ENCODE assay signal across 8 cellular contexts in genomic region chr2:101518470-101519172, GRCh38. TPM values are rescaled to one million over a fixed set of nuclear protein-coding genes. Genes with fewer than 3 reads are reported as not detected.
DNase-seq lines count a peak whose midpoint lies in the region; ATAC-seq lines count a peak whose summit lies in the region.

No MANE protein-coding gene starts in this region.

- H3K4me3 Mint-ChIP-seq in activated T-helper 2 cell treated with anti-CD3 and anti-CD28 coated beads, Interferon-gamma antibody, Interleukin-2, Interleukin-4, amounts not matched to agents 10 μg/mL and 5 μg/mL and 100 μg/mL, durations not matched to agents 14 hours and 24 hours and 36 hours (ENCODE audit: low read depth): no peak overlapping the region

- peaks cover 5% of the 10 kb centered on the region for H3K36me3 Mint-ChIP-seq in activated T-helper 2 cell treated with anti-CD3 and anti-CD28 coated beads, Interferon-gamma antibody, Interleukin-2, Interleukin-4, amounts not matched to agents 10 μg/mL and 5 μg/mL and 100 μg/mL, durations not matched to agents 14 hours and 24 hours and 36 hours (ENCODE audit: low read depth)

- ATAC-seq in GM19463 (IDR thresholded peaks at IDR 0.05; ENCODE audit: unreplicated experiment): no peak

- no peak overlapping the region for H3K27ac Mint-ChIP-seq in activated T-helper 2 cell treated with anti-CD3 and anti-CD28 coated beads, Interferon-gamma antibody, Interleukin-2, Interleukin-4, amounts not matched to agents 10 μg/mL and 5 μg/mL and 100 μg/mL, durations not matched to agents 14 hours and 24 hours and 36 hours

- H3K27me3 Mint-ChIP-seq in activated T-helper 2 cell treated with anti-CD3 and anti-CD28 coated beads, Interferon-gamma antibody, Interleukin-2, Interleukin-4, amounts not matched to agents 10 μg/mL and 5 μg/mL and 100 μg/mL, durations not matched to agents 14 hours and 24 hours and 36 hours (ENCODE audit: low read depth): no peaks in the 10 kb centered on the region

- H3K9me3 Mint-ChIP-seq in activated T-helper 2 cell treated with anti-CD3 and anti-CD28 coated beads, Interferon-gamma antibody, Interleukin-2, Interleukin-4, amounts not matched to agents 10 μg/mL and 5 μg/mL and 100 μg/mL, durations not matched to agents 14 hours and 24 hours and 36 hours: peaks cover 24% of the 10 kb centered on the region

- H3K4me1 Mint-ChIP-seq in activated T-helper 2 cell treated with anti-CD3 and anti-CD28 coated beads, Interferon-gamma antibody, Interleukin-2, Interleukin-4, amounts not matched to agents 10 μg/mL and 5 μg/mL and 100 μg/mL, durations not matched to agents 14 hours and 24 hours and 36 hours (ENCODE audit: low read depth): peaks cover 35% of the 10 kb centered on the region

- peak; percentile 70 for DNase-seq in NCI-H82 (lab: John Stamatoyannopoulos, UW)
- DNase-seq in NCI-H82 treated with DMSO at 0.1 percent for 48 hours (lab: John Stamatoyannopoulos, UW; ENCODE audit: unreplicated experiment): no peak
- peak; percentile 21 for DNase-seq in OCI-M1 (lab: John Stamatoyannopoulos, UW)
- DNase-seq in fibroblast of gingiva (ENCODE audit: low read depth): peak; percentile 59
- peak in 43 of 56 donors; percentile 4 to 66 (median 30) for DNase-seq in nucleus accumbens (lab: John Stamatoyannopoulos, UW)
- no peak for DNase-seq in activated T-helper 2 cell treated with anti-CD3 and anti-CD28 coated beads, Interferon-gamma antibody, Interleukin-2, Interleukin-4, amounts not matched to agents 10 μg/mL and 5 μg/mL and 100 μg/mL, durations not matched to agents 14 hours and 24 hours and 36 hours (ENCODE audit: low spot score)
- no peak for DNase-seq in effector CD4-positive, alpha-beta T cell

- intact Hi-C loops in activated T-helper 2 cell treated with anti-CD3 and anti-CD28 coated beads, Interferon-gamma antibody, Interleukin-2, Interleukin-4, amounts not matched to agents 10 μg/mL and 5 μg/mL and 100 μg/mL, durations not matched to agents 14 hours and 24 hours and 36 hours (cut with micrococcal nuclease): loop anchor here (5.0 kb wide), 1 partner anchor 36 kb away; no protein-coding TSS in a partner anchor

RNA-seq across cellular contexts. Expression of gene RFX8, which starts 43.7 kb away (rescaled TPM):
- 1.3 and 1.6 TPM in 2 replicates for total RNA-seq in activated T-helper 2 cell treated with anti-CD3 and anti-CD28 coated beads, Interferon-gamma antibody, Interleukin-2, Interleukin-4, amounts not matched to agents 10 μg/mL and 5 μg/mL and 100 μg/mL, durations not matched to agents 14 hours and 24 hours and 36 hours

Comparison
In these comparisons a context has a peak if more than half of its experiments do, and no peak if none do; other contexts are left out.
1. DNase-seq: peak in NCI-H82 (single experiment), OCI-M1 (single experiment), fibroblast of gingiva (single experiment) and nucleus accumbens (43 of 56); none in NCI-H82 treated with DMSO at 0.1 percent for 48 hours (single experiment), activated T-helper 2 cell treated with anti-CD3 and anti-CD28 coated beads, Interferon-gamma antibody, Interleukin-2, Interleukin-4, amounts not matched to agents 10 μg/mL and 5 μg/mL and 100 μg/mL, durations not matched to agents 14 hours and 24 hours and 36 hours (single experiment) and effector CD4-positive, alpha-beta T cell (single experiment).